Comparison of ENCODE assay signal across 14 cellular contexts in the genomic region with DNA sequence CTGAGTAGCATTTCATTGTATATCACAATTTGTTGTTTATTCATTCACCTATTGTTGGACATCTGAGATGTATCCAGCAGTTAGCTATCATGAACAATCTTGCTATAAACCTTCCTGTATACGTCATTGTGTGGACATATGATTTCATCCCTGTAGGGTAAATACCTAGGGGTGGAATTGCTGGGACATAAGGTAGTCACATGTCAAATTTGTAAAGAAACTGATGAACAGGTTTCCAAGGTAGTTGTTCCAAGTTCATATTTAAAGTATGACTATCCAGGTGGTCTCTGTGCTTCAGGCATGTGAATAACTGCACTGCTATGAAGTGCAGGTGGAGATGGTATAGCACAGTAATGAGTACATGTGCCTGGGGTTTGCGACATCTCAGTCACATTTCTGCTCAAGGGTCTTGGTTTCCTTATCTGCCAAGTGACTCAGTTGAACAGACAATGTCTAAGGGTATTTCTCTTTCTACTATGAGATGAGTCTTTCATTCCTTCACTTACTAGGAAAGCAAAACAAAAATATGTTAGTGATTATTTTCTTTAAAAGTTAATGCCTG.
A peak's percentile ranks its signal among the peaks of the same experiment; 100 is the strongest.
DNase-seq lines count a peak whose midpoint lies in the region; ATAC-seq, FAIRE-seq and TF ChIP-seq lines count a peak whose summit lies in the region.
"Had no signal": no experiment of that assay in that cellular context is flagged by ENCODE, and none has a peak within 500 bp of the region (broad histone marks: within the 10 kb centered on the region; RNA-seq: fewer than 3 reads in every experiment).

No MANE protein-coding gene starts in this region.

- intact Hi-C loops in HepG2 (cut with micrococcal nuclease; ENCODE audit: unreplicated experiment) (no loop called here), right lobe of liver (cut with DNase I) (no loop called here), K562 (cut with micrococcal nuclease) (no loop called here)

- TF ChIP-seq POLR2A in HepG2 (IDR thresholded peaks at IDR 0.05; ENCODE audit: insufficient read depth in 1 of 2, low read depth in 2 of 2, low read length in 2 of 2) = no peak
- no peak for TF ChIP-seq POLR2A in right lobe of liver (IDR thresholded peaks at IDR 0.05)
- no peak for TF ChIP-seq POLR2A in K562 (conservative IDR thresholded peaks at IDR 0.05)
- TF ChIP-seq POLR2A in GM18505 (IDR thresholded peaks at IDR 0.05; ENCODE audit: borderline replicate concordance, extremely low read depth, insufficient read depth, insufficient read length) = no peak

- H3K4me2 ChIP-seq in HepG2 (ENCODE audit: low read depth, low read length) = no peak overlapping the region
- no peak overlapping the region for H3K4me2 ChIP-seq in K562 (ENCODE audit: insufficient read depth, low read length)

- BruUV-seq in HepG2 (replicated peaks; lab: Mats Ljungman, UMichigan) (no TSS peak), K562 (replicated peaks; lab: Mats Ljungman, UMichigan) (no TSS peak)

- TF ChIP-seq RAD21 in HepG2 (CRISPR knock-in tag; IDR thresholded peaks at IDR 0.05) (no peak), K562 (CRISPR knock-in tag; conservative IDR thresholded peaks at IDR 0.05 in 1 of 2, IDR thresholded peaks at IDR 0.05 in 1 of 2) (no peak)

- H3K27ac ChIP-seq in HepG2 (ENCODE audit: extremely low read length, insufficient read depth, low read length) = no peak overlapping the region
- H3K27ac ChIP-seq in right lobe of liver = no peak overlapping the region
- H3K27ac ChIP-seq in K562 (ENCODE audit: extremely low read depth, low read depth, low read length) = no peak overlapping the region
- H3K27ac ChIP-seq in foreskin keratinocyte = peak overlapping the region; percentile 39
- H3K27ac ChIP-seq: HL-60 had no signal

- POLR2A ChIA-PET in HepG2 (lab: Yijun Ruan, JAX) = no interaction called here
- POLR2A ChIA-PET in K562 (lab: Yijun Ruan, JAX) = interaction anchor here (1.1 kb wide), 1 partner anchor 229 kb away, joined by 3 read pairs; the partner anchor contains the start of gene HES1

- no peaks in the 10 kb centered on the region for H3K36me3 ChIP-seq in HepG2 (replicated peaks in 1 of 2; ENCODE audit: control insufficient read depth in 1 of 2, insufficient read depth in 2 of 2, low read length in 2 of 2)
- H3K36me3 ChIP-seq in right lobe of liver = no peaks in the 10 kb centered on the region
- H3K36me3 ChIP-seq in K562 (ENCODE audit: control insufficient read depth, insufficient read depth, low read length) = no peaks in the 10 kb centered on the region
- H3K36me3 ChIP-seq: BE2C had no signal

- H3K9me3 ChIP-seq in HepG2 (ENCODE audit: low read length) (peaks cover 9% of the 10 kb centered on the region; the same call in 1 of the 2 replicates), right lobe of liver (no peaks in the 10 kb centered on the region), K562 (replicated peaks; ENCODE audit: control insufficient read depth, insufficient read depth, low read depth, low read length) (no peaks in the 10 kb centered on the region)
- H3K9me3 ChIP-seq: BE2C had no signal

- no peak overlapping the region for H3K4me3 ChIP-seq in HepG2 (replicated peaks in 1 of 3; ENCODE audit: insufficient read depth in 1 of 3, low read depth in 2 of 3, low read length in 3 of 3)
- H3K4me3 ChIP-seq in right lobe of liver = no peak overlapping the region
- H3K4me3 ChIP-seq in K562 = no peak overlapping the region

- CTCF ChIA-PET in HepG2 (lab: Yijun Ruan, JAX; ENCODE audit: low intra/inter-chr PET ratio, low total read pairs) = no interaction called here
- CTCF ChIA-PET in K562 (lab: Yijun Ruan, JAX; ENCODE audit: low intra/inter-chr PET ratio) = no interaction called here

- WGBS in HepG2 (ENCODE audit: low lambda C conversion rate) = 51% methylated on average over 2 of the region's 2 CpGs
- 92% methylated on average over 2 of the region's 2 CpGs for WGBS in right lobe of liver (ENCODE audit: insufficient coverage, low coverage, low lambda C conversion rate, missing lambda C conversion rate)
- WGBS in K562 (ENCODE audit: insufficient coverage, low coverage, missing lambda C conversion rate) = 75% methylated on average over 2 of the region's 2 CpGs

- TF ChIP-seq EP300 in HepG2 (IDR thresholded peaks at IDR 0.05; ENCODE audit: low read depth in 2 of 2, low read length in 2 of 2) = no peak
- TF ChIP-seq EP300 in HepG2 (CRISPR knock-in tag; IDR thresholded peaks at IDR 0.05; ENCODE audit: borderline replicate concordance) = no peak
- TF ChIP-seq EP300 in K562 (IDR thresholded peaks at IDR 0.05; ENCODE audit: low read length) = no peak

- H2AFZ ChIP-seq in HepG2 (ENCODE audit: low read length) (no peak overlapping the region), K562 (ENCODE audit: low read depth, low read length) (peak overlapping the region; percentile 35; the same call in 1 of the 2 replicates)

- H3K9ac ChIP-seq in HepG2 (ENCODE audit: insufficient read depth, low read depth, low read length) = no peak overlapping the region
- H3K9ac ChIP-seq in K562 (ENCODE audit: insufficient read depth in 1 of 2, low read depth in 2 of 2, low read length in 2 of 2) = no peak overlapping the region

- in situ Hi-C loops in HepG2 (cut with HindIII; ENCODE audit: extremely low pct_ligation_motif_present, low pct_unique_long_range_greater_than_20kb) = no loop called here
- in situ Hi-C loops in K562 (cut with MboI) = no loop called here

- H3K4me1 ChIP-seq in HepG2 (ENCODE audit: insufficient read depth, low read length) (peaks cover 9% of the 10 kb centered on the region; the same call in 1 of the 2 replicates), right lobe of liver (peaks cover 0 to 8% (median 2%) of the 10 kb centered on the region in 4 donors), K562 (replicated peaks in 1 of 2; ENCODE audit: control insufficient read depth in 2 of 2, insufficient read depth in 2 of 2, low read length in 2 of 2) (peaks cover 19 to 43% of the 10 kb centered on the region in 2 experiments), foreskin keratinocyte (no peaks in the 10 kb centered on the region)
- H3K4me1 ChIP-seq: BE2C had no signal

- no peaks in the 10 kb centered on the region for H3K79me2 ChIP-seq in HepG2 (ENCODE audit: insufficient read depth, low read length)
- peaks cover 4% of the 10 kb centered on the region; the same call in 1 of the 3 replicates for H3K79me2 ChIP-seq in K562 (ENCODE audit: control insufficient read depth, insufficient read depth, low read length)

- no peak for ATAC-seq in HepG2
- no peak for ATAC-seq in right lobe of liver
- ATAC-seq in K562 = no peak
- peak; percentile 68 for ATAC-seq in foreskin keratinocyte
- ATAC-seq in GM18505 (IDR thresholded peaks at IDR 0.05; ENCODE audit: unreplicated experiment) = no peak

- FAIRE-seq in HepG2 (lab: Jason Lieb, UNC) = no peak
- FAIRE-seq in K562 (lab: Jason Lieb, UNC) = no peak
- FAIRE-seq: A204.1 had no signal

- peaks cover 5% of the 10 kb centered on the region for H3K9me1 ChIP-seq in K562 (ENCODE audit: control insufficient read depth, insufficient read depth, low read length)

- no peak for TF ChIP-seq CTCF in HepG2 (CRISPR knock-in tag; IDR thresholded peaks at IDR 0.05)
- TF ChIP-seq CTCF in right lobe of liver (IDR thresholded peaks at IDR 0.05) = no peak
- no peak for TF ChIP-seq CTCF in K562 (IDR thresholded peaks at IDR 0.05 in 2 of 3, conservative IDR thresholded peaks at IDR 0.05 in 1 of 3; ENCODE audit: insufficient read depth in 2 of 3, low read depth in 1 of 3, low read length in 3 of 3)
- TF ChIP-seq CTCF in foreskin keratinocyte (conservative IDR thresholded peaks at IDR 0.05) = no peak

- DNase-seq in HepG2 (ENCODE audit: low spot score) (no peak), right lobe of liver (no peak), K562 (ENCODE audit: extremely low read depth in 1 of 4, low spot score in 3 of 4) (no peak), foreskin keratinocyte (peak in 1 of 2 donors; percentile 85), NCI-H446 (lab: John Stamatoyannopoulos, UW) (no peak), NAMALWA (ENCODE audit: low spot score) (no peak)
- DNase-seq: BE2C; CD8-positive, alpha-beta memory T cell; DMS53; HCEC 1CT; KBM-7 had no signal

- peaks cover 3 to 16% of the 10 kb centered on the region in 2 experiments; a peak in 2 of 5 replicates for H3K27me3 ChIP-seq in HepG2 (ENCODE audit: control insufficient read depth in 1 of 2, insufficient read depth in 2 of 2, low read length in 2 of 2)
- H3K27me3 ChIP-seq in right lobe of liver = no peaks in the 10 kb centered on the region
- no peaks in the 10 kb centered on the region for H3K27me3 ChIP-seq in K562 (ENCODE audit: control insufficient read depth in 2 of 2, insufficient read depth in 2 of 2, low read length in 2 of 2)
- no peaks in the 10 kb centered on the region for H3K27me3 ChIP-seq in foreskin keratinocyte
- H3K27me3 ChIP-seq: BE2C had no signal

- H4K20me1 ChIP-seq in HepG2 (ENCODE audit: insufficient read depth, low read length) (no peaks in the 10 kb centered on the region), K562 (replicated peaks; ENCODE audit: control insufficient read depth, insufficient read depth, low read length) (no peaks in the 10 kb centered on the region)

TF ChIP-seq in HepG2, 621 proteins besides CTCF, POLR2A, EP300 and RAD21:
- TF ChIP-seq CREB1 (IDR thresholded peaks at IDR 0.05) (0 out of 2 replicates have a peak, but pooled peaks have one; percentile 23), CREB1 (CRISPR knock-in tag; IDR thresholded peaks at IDR 0.05) (no peak)
- TF ChIP-seq, protein P1, sequence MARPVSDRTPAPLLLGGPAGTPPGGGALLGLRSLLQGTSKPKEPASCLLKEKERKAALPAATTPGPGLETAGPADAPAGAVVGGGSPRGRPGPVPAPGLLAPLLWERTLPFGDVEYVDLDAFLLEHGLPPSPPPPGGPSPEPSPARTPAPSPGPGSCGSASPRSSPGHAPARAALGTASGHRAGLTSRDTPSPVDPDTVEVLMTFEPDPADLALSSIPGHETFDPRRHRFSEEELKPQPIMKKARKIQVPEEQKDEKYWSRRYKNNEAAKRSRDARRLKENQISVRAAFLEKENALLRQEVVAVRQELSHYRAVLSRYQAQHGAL (CRISPR knock-in tag; IDR thresholded peaks at IDR 0.05; ENCODE audit: not compliant biosample characterization) = no peak
